Comparison of ENCODE assay signal across 1 cellular context in genomic region chr6:151027295-151027747, GRCh38.
TF ChIP-seq lines count a peak whose summit lies in the region.

No MANE protein-coding gene starts in this region.

TF ChIP-seq in IMR-90, 13 proteins besides CTCF, POLR2A, EP300 and RAD21 (continued from another document):
- TF ChIP-seq ELK1 (IDR thresholded peaks at IDR 0.05; ENCODE audit: borderline replicate concordance, low read depth, low read length) (no peak), SMC3 (IDR thresholded peaks at IDR 0.05; ENCODE audit: low read depth, low read length) (no peak), CEBPB (IDR thresholded peaks at IDR 0.05; ENCODE audit: low read depth, low read length) (no peak), RCOR1 (IDR thresholded peaks at IDR 0.05; ENCODE audit: insufficient replicate concordance, low read length) (no peak)
TF ChIP-seq in IMR-90: peak in this region for 0.
